ENCODE assay signal across 9 cellular contexts in genomic region chr4:174523003-174523693, GRCh38. TPM values are rescaled to one million over a fixed set of nuclear protein-coding genes. Genes with fewer than 3 reads are reported as not detected.
DNase-seq lines count a peak whose midpoint lies in the region; ATAC-seq and TF ChIP-seq lines count a peak whose summit lies in the region.
"Had no signal": no experiment of that assay in that cellular context is flagged by ENCODE, and none has a peak within 500 bp of the region (broad histone marks: within the 10 kb centered on the region; RNA-seq: fewer than 3 reads in every experiment).

No MANE protein-coding gene starts in this region.

- no peaks in the 10 kb centered on the region for H3K36me3 ChIP-seq in ovary

- TF ChIP-seq POLR2A in ovary (IDR thresholded peaks at IDR 0.05) = no peak

- ATAC-seq in HG02798 (IDR thresholded peaks at IDR 0.05; ENCODE audit: poor library complexity, unreplicated experiment) (no peak), GM18511 (IDR thresholded peaks at IDR 0.05; ENCODE audit: unreplicated experiment) (no peak)

- DNase-seq in GM12865 (ENCODE audit: low read depth) = no peak
- peak; percentile 11 for DNase-seq in SW480 (ENCODE audit: low spot score)
- DNase-seq in foreskin fibroblast = peak in 1 of 2 donors; percentile 14
- no peak for DNase-seq in ovary
- DNase-seq in head of caudate nucleus = no peak
- no peak for DNase-seq in NCI-H187 treated with DMSO at 0.1 percent for 48 hours (lab: John Stamatoyannopoulos, UW)

- no peak for TF ChIP-seq CTCF in GM12865 (IDR thresholded peaks at IDR 0.05; ENCODE audit: insufficient read depth, low read depth, low read length, missing control alignments)
- TF ChIP-seq CTCF in foreskin fibroblast (IDR thresholded peaks at IDR 0.05; ENCODE audit: low read depth, low read length) = no peak
- no peak for TF ChIP-seq CTCF in ovary (IDR thresholded peaks at IDR 0.05)

- no peak for TF ChIP-seq EP300 in ovary (IDR thresholded peaks at IDR 0.05)

- 45 to 57% (median 50%) methylated on average over 10 of the region's 10 CpGs for whole genome bisulfite sequencing in ovary, 3 donors

- H3K9me3 ChIP-seq in ovary = no peaks in the 10 kb centered on the region

- H3K4me3 ChIP-seq in GM12865 (ENCODE audit: low read depth, low read length) = peak overlapping the region; percentile 45; the same call in 1 of the 2 replicates
- peak overlapping the region; percentile 22 to 55 for H3K4me3 ChIP-seq in foreskin fibroblast (ENCODE audit: low read depth in 1 of 2, low read length in 2 of 2)
- peak overlapping the region; percentile 58 for H3K4me3 ChIP-seq in ovary

- no peaks in the 10 kb centered on the region for H3K4me1 ChIP-seq in ovary (ENCODE audit: insufficient read depth)

- H3K27ac ChIP-seq in ovary = no peak overlapping the region

- intact Hi-C loops in ovary (cut with DNase I) = no loop called here
- intact Hi-C loops in head of caudate nucleus (cut with DNase I) = no loop called here

- no peaks in the 10 kb centered on the region for H3K27me3 ChIP-seq in ovary

RNA-seq across cellular contexts. Expression of gene HPGD, which starts 0.9 kb away (rescaled TPM):
- total RNA-seq in ovary = 10 to 100 TPM in 1 of 7 donors, 1 to 10 TPM in 4, not detected in 2; 1.2 to 20.6 (median 3.2) TPM
- polyA plus RNA-seq in ovary = 1 to 10 TPM in 1 of 2 donors, under 1 TPM in 1; 0.69 to 6.9 TPM
- total RNA-seq: pulmonary artery endothelial cell had no signal
